Comparison of ENCODE assay signal across 19 cellular contexts in genomic region chr9:126419475-126419874, GRCh38.
DNase-seq lines count a peak whose midpoint lies in the region; ATAC-seq and TF ChIP-seq lines count a peak whose summit lies in the region.
"Had no signal": no experiment of that assay in that cellular context is flagged by ENCODE, and none has a peak within 500 bp of the region (broad histone marks: within the 10 kb centered on the region; RNA-seq: fewer than 3 reads in every experiment).

No MANE protein-coding gene starts in this region.

- no peak overlapping the region for H3K27ac ChIP-seq in right atrium auricular region
- no peak overlapping the region for H3K27ac ChIP-seq in effector memory CD4-positive, alpha-beta T cell (ENCODE audit: insufficient read depth, low read length, poor library complexity, severe bottlenecking)
- H3K27ac ChIP-seq: ovary had no signal

- in situ Hi-C loops in astrocyte of the spinal cord (cut with HindIII; ENCODE audit: low sequenced_read_pairs) (no loop called here), ACHN (cut with HindIII; ENCODE audit: low pct_ligation_motif_present, low pct_unique_long_range_greater_than_20kb, low sequenced_read_pairs) (no loop called here)

- H3K4me1 ChIP-seq in right atrium auricular region = no peaks in the 10 kb centered on the region
- H3K4me1 ChIP-seq in effector memory CD4-positive, alpha-beta T cell (ENCODE audit: control insufficient read depth, insufficient read depth, low read length, poor library complexity, severe bottlenecking) = peaks cover 11% of the 10 kb centered on the region

- H3K9me3 ChIP-seq in right atrium auricular region = no peaks in the 10 kb centered on the region
- no peaks in the 10 kb centered on the region for H3K9me3 ChIP-seq in effector memory CD4-positive, alpha-beta T cell (ENCODE audit: control insufficient read depth, low read length)
- H3K9me3 ChIP-seq: ovary had no signal

- no peak overlapping the region for H3K4me3 ChIP-seq in right atrium auricular region
- H3K4me3 ChIP-seq in astrocyte of the spinal cord (ENCODE audit: low read depth, low read length) = no peak overlapping the region
- H3K4me3 ChIP-seq in effector memory CD4-positive, alpha-beta T cell (ENCODE audit: insufficient read depth, low read depth, low read length, poor library complexity, severe bottlenecking) = no peak overlapping the region
- H3K4me3 ChIP-seq: K562, ovary, smooth muscle cell had no signal

- no peak for DNase-seq in Right ventricle myocardium superior
- DNase-seq in right atrium auricular region (ENCODE audit: low spot score) = no peak
- DNase-seq in NCI-H345 (lab: John Stamatoyannopoulos, UW) = peak; percentile 91
- DNase-seq in astrocyte of the spinal cord (ENCODE audit: low read depth, low spot score) = peak; percentile 78
- no peak for DNase-seq in effector memory CD4-positive, alpha-beta T cell
- DNase-seq in ACHN = no peak
- DNase-seq in AG08396 (ENCODE audit: low spot score) = no peak
- no peak for DNase-seq in GM19238 (ENCODE audit: insufficient read length, low spot score)
- DNase-seq: activated CD4-positive, alpha-beta T cell treated with anti-CD3 and anti-CD28 coated beads for 4 hours; activated T-cell treated with anti-CD3 and anti-CD28 coated beads, Interleukin-2, amount 50 U/mL, for 24 hours; glutamatergic neuron; GOT3; islet precursor cell; NCI-H526; ovary; stimulated activated naive CD8-positive, alpha-beta T cell treated with anti-CD3 and anti-CD28 coated beads, Interleukin-15, amount 100 ng/mL, for 72 hours; T-helper 9 cell had no signal

- ATAC-seq in Right ventricle myocardium superior (ENCODE audit: poor library complexity) = peak; percentile 86
- ATAC-seq: K562; stimulated activated naive CD8-positive, alpha-beta T cell treated with anti-CD3 and anti-CD28 coated beads, Interleukin-15, amount 100 ng/mL, for 72 hours had no signal

- H3K27me3 ChIP-seq in right atrium auricular region = no peaks in the 10 kb centered on the region
- H3K27me3 ChIP-seq in effector memory CD4-positive, alpha-beta T cell (replicated peaks; ENCODE audit: control insufficient read depth, insufficient read depth, low read length, poor library complexity, severe bottlenecking) = no peaks in the 10 kb centered on the region
- H3K27me3 ChIP-seq: ovary had no signal

- intact Hi-C loops in Right ventricle myocardium superior (cut with DNase I) = loop anchor here (5.0 kb wide), 1 partner anchor 68 kb away; no protein-coding TSS in a partner anchor

- TF ChIP-seq CTCF in right atrium auricular region (IDR thresholded peaks at IDR 0.05) = no peak
- TF ChIP-seq CTCF in astrocyte of the spinal cord (IDR thresholded peaks at IDR 0.05; ENCODE audit: low read depth, low read length) = no peak

- H3K36me3 ChIP-seq in right atrium auricular region = peaks cover 7% of the 10 kb centered on the region
- no peaks in the 10 kb centered on the region for H3K36me3 ChIP-seq in effector memory CD4-positive, alpha-beta T cell (ENCODE audit: control insufficient read depth, insufficient read depth, low read length)
- H3K36me3 ChIP-seq: ovary had no signal

Comparison
In these comparisons a context has a peak if more than half of its experiments do, and no peak if none do; other contexts are left out.
1. DNase-seq: peak in NCI-H345 (single experiment) and astrocyte of the spinal cord (single experiment); none in Right ventricle myocardium superior (single experiment), right atrium auricular region (single experiment), effector memory CD4-positive, alpha-beta T cell (0 of 3), ACHN (single experiment), AG08396 (single experiment) and GM19238 (single experiment).